Comparison of ENCODE assay signal across 9 cellular contexts in the genomic region with DNA sequence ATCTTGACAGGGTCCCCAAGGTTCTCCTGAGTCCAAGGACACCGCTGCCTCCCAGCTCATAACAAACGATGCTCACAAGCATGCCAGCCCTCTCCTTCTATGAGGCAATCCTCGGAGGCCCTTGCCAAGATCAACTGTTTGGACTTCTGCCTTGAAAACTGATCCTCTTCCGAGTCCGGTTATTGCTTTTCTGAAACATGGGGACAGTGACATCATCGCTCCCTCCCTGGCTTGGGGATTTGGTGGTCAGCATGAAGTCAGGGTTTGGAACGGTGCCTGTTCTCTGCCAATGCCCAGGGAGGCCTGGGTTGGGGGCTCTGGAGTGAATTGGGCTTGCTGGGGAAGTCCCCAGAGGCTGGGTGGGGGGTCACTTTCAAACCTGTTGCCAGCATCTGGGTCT.
DNase-seq lines count a peak whose midpoint lies in the region; ATAC-seq and TF ChIP-seq lines count a peak whose summit lies in the region.
"Had no signal": no experiment of that assay in that cellular context is flagged by ENCODE, and none has a peak within 500 bp of the region (broad histone marks: within the 10 kb centered on the region; RNA-seq: fewer than 3 reads in every experiment).

No MANE protein-coding gene starts in this region.

- H3K4me1 ChIP-seq in lower lobe of right lung (peaks cover 88% of the 10 kb centered on the region), subcutaneous abdominal adipose tissue (ENCODE audit: control insufficient read depth in 5 of 5, insufficient read depth in 5 of 5, low read length in 5 of 5) (peaks cover 36 to 89% (median 69%) of the 10 kb centered on the region in 5 donors)

- H3K27ac ChIP-seq in lower lobe of right lung, result peak overlapping the region; percentile 90
- peak overlapping the region; percentile 80 for H3K27ac ChIP-seq in subcutaneous abdominal adipose tissue (ENCODE audit: low read depth, low read length)

- H3K27me3 ChIP-seq in lower lobe of right lung (ENCODE audit: low read depth) (peaks cover 7% of the 10 kb centered on the region), subcutaneous abdominal adipose tissue (ENCODE audit: control insufficient read depth in 5 of 5, insufficient read depth in 4 of 5, low read length in 5 of 5) (no peaks in the 10 kb centered on the region)

- no peak overlapping the region for H3K9ac ChIP-seq in subcutaneous abdominal adipose tissue (ENCODE audit: low read length in 5 of 5)

- DNase-seq in HS-27A (ENCODE audit: low read depth), result peak; percentile 41
- DNase-seq in dedifferentiated amniotic fluid mesenchymal stem cell (ENCODE audit: extremely low spot score), result peak; percentile 97
- no peak for DNase-seq in lower lobe of right lung
- no peak for DNase-seq in stimulated activated CD8-positive, alpha-beta memory T cell treated with anti-CD3 and anti-CD28 coated beads, Interleukin-4, amount 100 ng/mL, for 48 hours
- no peak for DNase-seq in NCI-H82 treated with DMSO at 0.1 percent for 48 hours (lab: John Stamatoyannopoulos, UW; ENCODE audit: unreplicated experiment)
- DNase-seq in NCI-H187 (lab: John Stamatoyannopoulos, UW), result no peak
- DNase-seq in stimulated activated CD4-positive, alpha-beta T cell treated with anti-CD3 and anti-CD28 coated beads, Interleukin-15, amount 100 ng/mL, for 24 hours, result no peak
- DNase-seq: activated CD4-positive, alpha-beta memory T cell treated with anti-CD3 and anti-CD28 coated beads, Interleukin-2, amount 10 ng/mL, durations not matched to agents 7 days and 5 days had no signal

- H3K36me3 ChIP-seq in lower lobe of right lung (no peaks in the 10 kb centered on the region), subcutaneous abdominal adipose tissue (ENCODE audit: control insufficient read depth in 5 of 5, insufficient read depth in 5 of 5, low read length in 5 of 5) (no peaks in the 10 kb centered on the region)

- peak in 1 of 2 donors; percentile 35 for ATAC-seq in lower lobe of right lung

- H3K4me3 ChIP-seq in lower lobe of right lung (no peak overlapping the region), subcutaneous abdominal adipose tissue (ENCODE audit: low read depth in 1 of 5, low read length in 5 of 5) (no peak overlapping the region)

- intact Hi-C loops in lower lobe of right lung (cut with DNase I), result no loop called here

- TF ChIP-seq CTCF in lower lobe of right lung (IDR thresholded peaks at IDR 0.05), result no peak

- H3K9me3 ChIP-seq in lower lobe of right lung (peaks cover 7% of the 10 kb centered on the region), subcutaneous abdominal adipose tissue (ENCODE audit: control insufficient read depth in 5 of 5, low read length in 5 of 5) (peaks cover 0 to 3% (median 3%) of the 10 kb centered on the region in 5 donors)

Comparison
In these comparisons a context has a peak if more than half of its experiments do, and no peak if none do; other contexts are left out.
1. DNase-seq: peak in HS-27A (single experiment) and dedifferentiated amniotic fluid mesenchymal stem cell (single experiment); none in lower lobe of right lung (single experiment), stimulated activated CD8-positive, alpha-beta memory T cell treated with anti-CD3 and anti-CD28 coated beads, Interleukin-4, amount 100 ng/mL, for 48 hours (single experiment), NCI-H82 treated with DMSO at 0.1 percent for 48 hours (single experiment), NCI-H187 (0 of 2) and stimulated activated CD4-positive, alpha-beta T cell treated with anti-CD3 and anti-CD28 coated beads, Interleukin-15, amount 100 ng/mL, for 24 hours (single experiment).